In the genomic region with DNA sequence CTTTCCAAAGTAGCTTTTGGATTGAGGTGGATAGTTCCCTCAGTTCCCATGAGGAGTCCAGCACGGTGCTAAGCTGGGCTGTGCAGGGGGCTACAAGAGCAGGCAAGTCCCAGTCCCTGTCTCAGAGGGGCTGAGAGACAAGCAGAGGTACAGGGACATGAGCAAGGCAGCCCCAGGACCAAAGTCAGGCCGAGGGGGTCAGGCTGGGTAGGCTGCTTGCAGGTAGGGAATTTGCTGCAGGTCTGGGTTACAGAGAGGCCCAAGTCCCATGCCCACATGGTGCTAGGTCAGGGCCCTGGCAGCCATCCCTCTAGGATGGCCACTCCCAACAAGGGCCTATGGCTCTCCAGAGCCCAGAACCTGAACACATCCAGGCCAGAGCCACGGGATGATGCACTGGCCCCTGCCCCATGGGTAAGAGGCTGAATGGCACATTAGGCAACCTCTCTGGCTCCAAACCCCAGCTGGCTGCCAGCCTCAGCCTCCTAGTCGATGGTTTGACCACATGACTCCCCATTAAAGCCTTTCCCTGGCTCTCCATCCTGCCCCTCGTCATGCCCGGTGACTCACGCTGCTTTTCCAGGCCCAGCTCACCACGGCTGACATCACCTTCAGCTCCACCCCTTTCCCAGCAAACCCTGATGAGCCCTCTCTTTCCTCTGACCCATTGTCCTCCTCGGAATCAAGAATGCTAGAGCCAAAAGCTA, we compare ENCODE assay signal across 11 cellular contexts.
DNase-seq lines count a peak whose midpoint lies in the region; ATAC-seq and TF ChIP-seq lines count a peak whose summit lies in the region.
"Had no signal": no experiment of that assay in that cellular context is flagged by ENCODE, and none has a peak within 500 bp of the region (broad histone marks: within the 10 kb centered on the region; RNA-seq: fewer than 3 reads in every experiment).

No MANE protein-coding gene starts in this region.

- no peaks in the 10 kb centered on the region for H3K9me3 ChIP-seq in SJCRH30 (replicated peaks)

- H3K27me3 ChIP-seq in SJCRH30: no peaks in the 10 kb centered on the region

- intact Hi-C loops in activated CD4-positive, alpha-beta T cell treated with anti-CD3 and anti-CD28 coated beads for 36 hours (cut with DNase I, micrococcal nuclease): no loop called here

- CTCF ChIA-PET in activated CD4-positive, alpha-beta T cell treated with anti-CD3 and anti-CD28 coated beads for 36 hours (lab: Charles Lee): interaction anchor here (0.6 to 1.4 kb wide), 2 partner anchors 10 to 34 kb away, joined by 3 read pairs; no protein-coding TSS in a partner anchor

- DNase-seq in EH (ENCODE audit: low read depth) (peak; percentile 95), SJCRH30 (peak; percentile 93 to 95), foreskin melanocyte (peak; percentile 51), retinal pigment epithelial cell (ENCODE audit: low read depth) (peak; percentile 96), DMS153 treated with DMSO at 0.1 percent for 48 hours (lab: John Stamatoyannopoulos, UW; ENCODE audit: unreplicated experiment) (no peak)
- DNase-seq in activated CD4-positive, alpha-beta T cell treated with anti-CD3 and anti-CD28 coated beads for 36 hours: no peak
- DNase-seq in naive thymus-derived CD8-positive, alpha-beta T cell: no peak
- DNase-seq: activated naive CD8-positive, alpha-beta T cell treated with anti-CD3 and anti-CD28 coated beads, Interleukin-2, amount 10 ng/mL, durations not matched to agents 7 days and 5 days; SIG-M5 had no signal

- H3K27me3 Mint-ChIP-seq in stimulated activated memory B cell treated with anti-CD40 and anti-IgM and Interleukin-4, amounts not matched to agents 10 μg/mL and 1 μg/mL and 100 μg/mL, for 72 hours: peaks cover 29% of the 10 kb centered on the region
- peaks cover 2% of the 10 kb centered on the region for H3K27me3 Mint-ChIP-seq in activated CD4-positive, alpha-beta T cell treated with anti-CD3 and anti-CD28 coated beads for 36 hours
- peaks cover 0 to 5% (median 2%) of the 10 kb centered on the region in 5 donors for H3K27me3 Mint-ChIP-seq in naive thymus-derived CD8-positive, alpha-beta T cell

- H3K4me1 Mint-ChIP-seq in stimulated activated memory B cell treated with anti-CD40 and anti-IgM and Interleukin-4, amounts not matched to agents 10 μg/mL and 1 μg/mL and 100 μg/mL, for 72 hours: peaks cover 7% of the 10 kb centered on the region
- peaks cover 2% of the 10 kb centered on the region for H3K4me1 Mint-ChIP-seq in activated CD4-positive, alpha-beta T cell treated with anti-CD3 and anti-CD28 coated beads for 36 hours
- no peaks in the 10 kb centered on the region for H3K4me1 Mint-ChIP-seq in naive thymus-derived CD8-positive, alpha-beta T cell
- H3K4me1 Mint-ChIP-seq: activated naive CD8-positive, alpha-beta T cell treated with anti-CD3 and anti-CD28 coated beads, Interleukin-2, amount 10 ng/mL, durations not matched to agents 7 days and 5 days had no signal

- no peaks in the 10 kb centered on the region for H3K36me3 ChIP-seq in SJCRH30

- POLR2A ChIA-PET in activated CD4-positive, alpha-beta T cell treated with anti-CD3 and anti-CD28 coated beads for 36 hours (lab: Charles Lee): no interaction called here
- POLR2A ChIA-PET in naive thymus-derived CD8-positive, alpha-beta T cell (lab: Charles Lee): no interaction called here

- TF ChIP-seq CTCF in retinal pigment epithelial cell (conservative IDR thresholded peaks at IDR 0.05; ENCODE audit: low read depth, low read length): no peak

- no peaks in the 10 kb centered on the region for H3K36me3 Mint-ChIP-seq in stimulated activated memory B cell treated with anti-CD40 and anti-IgM and Interleukin-4, amounts not matched to agents 10 μg/mL and 1 μg/mL and 100 μg/mL, for 72 hours
- H3K36me3 Mint-ChIP-seq in activated CD4-positive, alpha-beta T cell treated with anti-CD3 and anti-CD28 coated beads for 36 hours (ENCODE audit: low read depth): no peaks in the 10 kb centered on the region
- H3K36me3 Mint-ChIP-seq in naive thymus-derived CD8-positive, alpha-beta T cell: no peaks in the 10 kb centered on the region
- H3K36me3 Mint-ChIP-seq: activated naive CD8-positive, alpha-beta T cell treated with anti-CD3 and anti-CD28 coated beads, Interleukin-2, amount 10 ng/mL, durations not matched to agents 7 days and 5 days; natural killer cell treated with Interleukin-12 subunit alpha and Interleukin-12 subunit beta and Interleukin-15 and Interleukin-18, amount 100 ng/mL, for 72 hours had no signal

- H3K4me3 Mint-ChIP-seq in stimulated activated memory B cell treated with anti-CD40 and anti-IgM and Interleukin-4, amounts not matched to agents 10 μg/mL and 1 μg/mL and 100 μg/mL, for 72 hours: no peak overlapping the region
- H3K4me3 Mint-ChIP-seq in activated CD4-positive, alpha-beta T cell treated with anti-CD3 and anti-CD28 coated beads for 36 hours: no peak overlapping the region
- no peak overlapping the region for H3K4me3 Mint-ChIP-seq in naive thymus-derived CD8-positive, alpha-beta T cell
- H3K4me3 Mint-ChIP-seq: activated naive CD8-positive, alpha-beta T cell treated with anti-CD3 and anti-CD28 coated beads, Interleukin-2, amount 10 ng/mL, durations not matched to agents 7 days and 5 days; natural killer cell treated with Interleukin-12 subunit alpha and Interleukin-12 subunit beta and Interleukin-15 and Interleukin-18, amount 100 ng/mL, for 72 hours had no signal

- H3K27ac Mint-ChIP-seq in stimulated activated memory B cell treated with anti-CD40 and anti-IgM and Interleukin-4, amounts not matched to agents 10 μg/mL and 1 μg/mL and 100 μg/mL, for 72 hours: no peak overlapping the region
- H3K27ac Mint-ChIP-seq in activated CD4-positive, alpha-beta T cell treated with anti-CD3 and anti-CD28 coated beads for 36 hours: no peak overlapping the region
- no peak overlapping the region for H3K27ac Mint-ChIP-seq in naive thymus-derived CD8-positive, alpha-beta T cell
- H3K27ac Mint-ChIP-seq: activated naive CD8-positive, alpha-beta T cell treated with anti-CD3 and anti-CD28 coated beads, Interleukin-2, amount 10 ng/mL, durations not matched to agents 7 days and 5 days; natural killer cell treated with Interleukin-12 subunit alpha and Interleukin-12 subunit beta and Interleukin-15 and Interleukin-18, amount 100 ng/mL, for 72 hours had no signal

- H3K9me3 Mint-ChIP-seq in stimulated activated memory B cell treated with anti-CD40 and anti-IgM and Interleukin-4, amounts not matched to agents 10 μg/mL and 1 μg/mL and 100 μg/mL, for 72 hours: no peaks in the 10 kb centered on the region
- no peaks in the 10 kb centered on the region for H3K9me3 Mint-ChIP-seq in activated CD4-positive, alpha-beta T cell treated with anti-CD3 and anti-CD28 coated beads for 36 hours (ENCODE audit: low read depth)
- H3K9me3 Mint-ChIP-seq in naive thymus-derived CD8-positive, alpha-beta T cell: no peaks in the 10 kb centered on the region
- H3K9me3 Mint-ChIP-seq: activated naive CD8-positive, alpha-beta T cell treated with anti-CD3 and anti-CD28 coated beads, Interleukin-2, amount 10 ng/mL, durations not matched to agents 7 days and 5 days; natural killer cell treated with Interleukin-12 subunit alpha and Interleukin-12 subunit beta and Interleukin-15 and Interleukin-18, amount 100 ng/mL, for 72 hours had no signal

- ATAC-seq in stimulated activated memory B cell treated with anti-CD40 and anti-IgM and Interleukin-4, amounts not matched to agents 10 μg/mL and 1 μg/mL and 100 μg/mL, for 72 hours: no peak
- no peak for ATAC-seq in activated CD4-positive, alpha-beta T cell treated with anti-CD3 and anti-CD28 coated beads for 36 hours
- no peak for ATAC-seq in naive thymus-derived CD8-positive, alpha-beta T cell

- H3K4me3 ChIP-seq in SJCRH30 (peak overlapping the region; percentile 40), retinal pigment epithelial cell (ENCODE audit: low read length) (no peak overlapping the region)

- peaks cover 9% of the 10 kb centered on the region for H3K4me1 ChIP-seq in SJCRH30

- H3K27ac ChIP-seq in SJCRH30: peak overlapping the region; percentile 60

Comparison
In these comparisons a context has a peak if more than half of its experiments do, and no peak if none do; other contexts are left out.
1. DNase-seq: peak in EH (single experiment), SJCRH30 (2 of 2), foreskin melanocyte (single experiment) and retinal pigment epithelial cell (single experiment); none in activated CD4-positive, alpha-beta T cell treated with anti-CD3 and anti-CD28 coated beads for 36 hours (single experiment), naive thymus-derived CD8-positive, alpha-beta T cell (0 of 10) and DMS153 treated with DMSO at 0.1 percent for 48 hours (single experiment).